ENCODE assay signal across 1 cellular context in the genomic region with DNA sequence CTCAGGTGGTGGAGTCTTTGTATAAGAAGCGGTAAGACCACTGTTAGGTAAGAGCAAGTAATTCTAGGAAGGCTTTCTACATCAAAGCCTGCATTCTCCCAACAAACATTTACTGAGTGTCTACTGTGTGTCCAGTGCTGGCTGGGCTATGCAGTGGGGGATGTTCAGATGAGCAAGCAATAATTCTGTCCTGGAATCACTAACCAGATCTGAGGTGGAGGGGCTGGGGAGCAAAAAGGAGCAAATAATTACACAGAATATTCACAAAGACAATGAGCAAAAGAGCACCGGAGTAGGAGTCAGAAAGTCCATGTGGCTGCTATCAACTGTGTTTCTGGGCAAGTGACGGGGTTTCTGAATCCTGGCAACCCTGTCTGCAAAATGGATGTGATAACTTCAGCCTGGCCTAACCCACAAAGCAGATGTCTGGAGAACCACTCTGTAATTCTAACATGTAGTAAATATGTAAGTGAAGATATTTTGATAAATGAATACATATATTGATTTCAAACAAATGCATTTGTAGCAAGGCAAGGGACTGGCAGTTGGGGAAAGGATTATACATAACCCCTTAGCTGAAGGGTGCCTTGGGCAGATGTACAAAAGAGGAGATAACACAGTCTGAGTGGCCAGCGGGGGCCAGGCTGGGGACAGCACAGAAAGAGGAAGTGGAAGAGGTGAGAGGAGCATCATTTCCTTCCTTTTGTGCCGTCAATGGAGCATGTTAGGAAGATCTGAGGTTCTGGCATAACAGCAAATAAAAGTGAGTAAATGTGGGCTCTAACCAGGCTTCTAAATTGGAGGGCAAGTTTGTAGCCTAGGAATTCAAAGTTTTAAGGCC.
TF ChIP-seq lines count a peak whose summit lies in the region.

No MANE protein-coding gene starts in this region.

TF ChIP-seq in SK-N-SH treated with all-trans-retinoic acid at 6 μM for 48 hours, 23 proteins besides CTCF, POLR2A, EP300 and RAD21 (continued from another document):
- TF ChIP-seq, protein P1, sequence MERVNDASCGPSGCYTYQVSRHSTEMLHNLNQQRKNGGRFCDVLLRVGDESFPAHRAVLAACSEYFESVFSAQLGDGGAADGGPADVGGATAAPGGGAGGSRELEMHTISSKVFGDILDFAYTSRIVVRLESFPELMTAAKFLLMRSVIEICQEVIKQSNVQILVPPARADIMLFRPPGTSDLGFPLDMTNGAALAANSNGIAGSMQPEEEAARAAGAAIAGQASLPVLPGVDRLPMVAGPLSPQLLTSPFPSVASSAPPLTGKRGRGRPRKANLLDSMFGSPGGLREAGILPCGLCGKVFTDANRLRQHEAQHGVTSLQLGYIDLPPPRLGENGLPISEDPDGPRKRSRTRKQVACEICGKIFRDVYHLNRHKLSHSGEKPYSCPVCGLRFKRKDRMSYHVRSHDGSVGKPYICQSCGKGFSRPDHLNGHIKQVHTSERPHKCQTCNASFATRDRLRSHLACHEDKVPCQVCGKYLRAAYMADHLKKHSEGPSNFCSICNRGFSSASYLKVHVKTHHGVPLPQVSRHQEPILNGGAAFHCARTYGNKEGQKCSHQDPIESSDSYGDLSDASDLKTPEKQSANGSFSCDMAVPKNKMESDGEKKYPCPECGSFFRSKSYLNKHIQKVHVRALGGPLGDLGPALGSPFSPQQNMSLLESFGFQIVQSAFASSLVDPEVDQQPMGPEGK (CRISPR knock-in tag; IDR thresholded peaks at IDR 0.05; ENCODE audit: borderline replicate concordance), result no peak
- TF ChIP-seq ZFP30 (CRISPR knock-in tag; IDR thresholded peaks at IDR 0.05) (no peak), TCF4 (CRISPR knock-in tag; IDR thresholded peaks at IDR 0.05; ENCODE audit: borderline replicate concordance) (no peak), GLIS3 (CRISPR knock-in tag; IDR thresholded peaks at IDR 0.05) (no peak)
